8 cellular contexts compared by ENCODE assay signal in the genomic region with DNA sequence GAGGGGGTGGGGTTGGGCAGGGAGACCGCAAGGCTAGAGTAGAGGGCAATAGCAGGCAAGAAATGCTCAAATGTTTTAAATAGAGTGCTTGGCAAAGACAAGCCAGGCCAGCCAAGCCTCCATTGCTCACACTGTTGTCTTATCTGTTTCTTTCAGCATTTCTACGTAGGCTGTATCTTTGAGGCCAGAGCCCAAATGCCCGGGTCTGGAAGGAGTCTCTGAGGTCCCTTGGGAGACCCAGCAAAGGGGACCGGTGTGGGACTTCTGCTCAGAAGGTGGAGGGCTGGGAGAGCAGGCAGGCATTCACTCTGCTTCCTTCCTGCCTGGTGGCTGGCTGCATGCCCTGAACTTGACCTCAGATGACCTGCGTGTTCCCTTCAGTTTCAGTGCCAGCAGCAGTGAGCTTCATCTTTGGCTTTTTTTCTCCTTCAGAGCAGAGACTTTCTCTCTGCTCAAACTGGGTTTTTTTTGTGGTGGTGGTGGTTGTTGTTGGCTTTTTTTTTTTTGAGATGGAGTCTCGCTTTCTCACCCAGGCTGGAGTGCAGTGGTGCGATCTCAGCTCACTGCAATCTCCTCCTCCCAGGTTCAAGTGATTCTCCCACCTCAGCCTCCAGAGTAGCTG. TPM values are rescaled to one million over a fixed set of nuclear protein-coding genes. Genes with fewer than 3 reads are reported as not detected.
DNase-seq lines count a peak whose midpoint lies in the region; ATAC-seq and TF ChIP-seq lines count a peak whose summit lies in the region.

No MANE protein-coding gene starts in this region.

- H3K9me3 ChIP-seq in CD8-positive, alpha-beta T cell (ENCODE audit: low read length), result no peaks in the 10 kb centered on the region

- H3K4me1 Mint-ChIP-seq in CD8-positive, alpha-beta T cell (ENCODE audit: low read depth), result peaks cover 73% of the 10 kb centered on the region
- H3K4me1 Mint-ChIP-seq in central memory CD8-positive, alpha-beta T cell, result peaks cover 33% of the 10 kb centered on the region
- peaks cover 37 to 41% of the 10 kb centered on the region in 2 donors for H3K4me1 Mint-ChIP-seq in natural killer cell treated with Interleukin-12 subunit alpha and Interleukin-12 subunit beta and Interleukin-15 and Interleukin-18, amount 100 ng/mL, for 72 hours (ENCODE audit: low read depth in 2 of 2)

- POLR2A ChIA-PET in CD8-positive, alpha-beta T cell (lab: Charles Lee), result interaction anchor here (0.7 to 3.1 kb wide), 6 partner anchors 15 to 487 kb away, joined by 3 to 24 read pairs (median 6); a partner anchor contains a TSS

- peak overlapping the region; percentile 20 for H3K4me3 ChIP-seq in CD8-positive, alpha-beta T cell (ENCODE audit: low read depth, low read length)

- H3K27me3 ChIP-seq in CD8-positive, alpha-beta T cell (ENCODE audit: insufficient read depth, low read length), result no peaks in the 10 kb centered on the region

- H3K36me3 Mint-ChIP-seq in CD8-positive, alpha-beta T cell, result no peaks in the 10 kb centered on the region
- H3K36me3 Mint-ChIP-seq in central memory CD8-positive, alpha-beta T cell (ENCODE audit: insufficient read depth), result peaks cover 7% of the 10 kb centered on the region
- H3K36me3 Mint-ChIP-seq in natural killer cell treated with Interleukin-12 subunit alpha and Interleukin-12 subunit beta and Interleukin-15 and Interleukin-18, amount 100 ng/mL, for 72 hours, result no peaks in the 10 kb centered on the region

- intact Hi-C loops in CD8-positive, alpha-beta T cell (cut with DNase I, micrococcal nuclease), result loop anchor here in 1 of 2 experiments (1.0 to 2.0 kb wide), 2 partner anchors 8 to 16 kb away; no protein-coding TSS in a partner anchor

- DNase-seq in CD8-positive, alpha-beta T cell, result peak in 6 of 7 experiments; percentile 39 to 79 (median 58)
- DNase-seq in GM19238 (ENCODE audit: insufficient read length, low spot score), result peak; percentile 56
- peak; percentile 70 for DNase-seq in SK-N-DZ (ENCODE audit: low spot score)
- DNase-seq in central memory CD8-positive, alpha-beta T cell (ENCODE audit: low spot score in 2 of 2), result peak in 1 of 2 donors; percentile 49
- peak; percentile 80 for DNase-seq in natural killer cell treated with Interleukin-12 subunit alpha and Interleukin-12 subunit beta and Interleukin-15 and Interleukin-18, amount 100 ng/mL, for 72 hours (ENCODE audit: low spot score)
- no peak for DNase-seq in superior temporal gyrus (ENCODE audit: extremely low spot score)
- DNase-seq in middle frontal gyrus (ENCODE audit: extremely low spot score, low spot score), result no peak

- peaks cover 50% of the 10 kb centered on the region for H3K4me1 ChIP-seq in CD8-positive, alpha-beta T cell (ENCODE audit: insufficient read depth, low read length)

- H3K27ac ChIP-seq in CD8-positive, alpha-beta T cell (ENCODE audit: low read depth, low read length), result peak overlapping the region; percentile 42

- ATAC-seq in CD8-positive, alpha-beta T cell, result peak; percentile 82
- ATAC-seq in HG03342 (IDR thresholded peaks at IDR 0.05; ENCODE audit: unreplicated experiment), result peak; percentile 59
- ATAC-seq in central memory CD8-positive, alpha-beta T cell (replicated peaks; ENCODE audit: extremely low read depth, poor library complexity, severe bottlenecking), result peak; percentile 82
- ATAC-seq in natural killer cell treated with Interleukin-12 subunit alpha and Interleukin-12 subunit beta and Interleukin-15 and Interleukin-18, amount 100 ng/mL, for 72 hours, result peak; percentile 90 to 93

- CTCF ChIA-PET in CD8-positive, alpha-beta T cell (lab: Charles Lee), result interaction anchor here (1.0 to 2.7 kb wide), 4 partner anchors 10 to 19 kb away, joined by 3 to 16 read pairs (median 8); no protein-coding TSS in a partner anchor

- H3K27me3 Mint-ChIP-seq in CD8-positive, alpha-beta T cell (ENCODE audit: low read depth), result no peaks in the 10 kb centered on the region
- no peaks in the 10 kb centered on the region for H3K27me3 Mint-ChIP-seq in central memory CD8-positive, alpha-beta T cell
- H3K27me3 Mint-ChIP-seq in natural killer cell treated with Interleukin-12 subunit alpha and Interleukin-12 subunit beta and Interleukin-15 and Interleukin-18, amount 100 ng/mL, for 72 hours, result no peaks in the 10 kb centered on the region

- TF ChIP-seq CTCF in CD8-positive, alpha-beta T cell (IDR thresholded peaks at IDR 0.05), result no peak

- peak overlapping the region; percentile 73 for H3K4me3 Mint-ChIP-seq in CD8-positive, alpha-beta T cell
- H3K4me3 Mint-ChIP-seq in central memory CD8-positive, alpha-beta T cell, result peak overlapping the region; percentile 69
- peak overlapping the region; percentile 89 for H3K4me3 Mint-ChIP-seq in natural killer cell treated with Interleukin-12 subunit alpha and Interleukin-12 subunit beta and Interleukin-15 and Interleukin-18, amount 100 ng/mL, for 72 hours

- no peaks in the 10 kb centered on the region for H3K9me3 Mint-ChIP-seq in CD8-positive, alpha-beta T cell
- no peaks in the 10 kb centered on the region for H3K9me3 Mint-ChIP-seq in central memory CD8-positive, alpha-beta T cell
- H3K9me3 Mint-ChIP-seq in natural killer cell treated with Interleukin-12 subunit alpha and Interleukin-12 subunit beta and Interleukin-15 and Interleukin-18, amount 100 ng/mL, for 72 hours, result no peaks in the 10 kb centered on the region

- H3K36me3 ChIP-seq in CD8-positive, alpha-beta T cell (ENCODE audit: insufficient read depth, low read length), result no peaks in the 10 kb centered on the region

- H3K27ac Mint-ChIP-seq in CD8-positive, alpha-beta T cell, result peak overlapping the region; percentile 84
- peak overlapping the region; percentile 95 for H3K27ac Mint-ChIP-seq in central memory CD8-positive, alpha-beta T cell (ENCODE audit: low read depth)
- peak overlapping the region; percentile 82 to 85 for H3K27ac Mint-ChIP-seq in natural killer cell treated with Interleukin-12 subunit alpha and Interleukin-12 subunit beta and Interleukin-15 and Interleukin-18, amount 100 ng/mL, for 72 hours

RNA-seq across cellular contexts. Expression of a gene that starts 13.7 kb away (rescaled TPM):
- 10 to 100 TPM; 25.4 to 26.2 TPM for total RNA-seq in CD8-positive, alpha-beta T cell
- polyA plus RNA-seq in SK-N-DZ (2014; cell fraction: cytosol; rRNA removed), result 7.4 and 8.5 TPM in 2 replicates
- polyA plus RNA-seq in SK-N-DZ (2014; cell fraction: nucleus; rRNA removed), result 6.7 and 12.0 TPM in 2 replicates
- total RNA-seq in natural killer cell treated with Interleukin-12 subunit alpha and Interleukin-12 subunit beta and Interleukin-15 and Interleukin-18, amount 100 ng/mL, for 72 hours, result 10 to 100 TPM; 29.3 to 70.3 TPM

RNA-seq across cellular contexts. Expression of a gene that starts 44.3 kb away (rescaled TPM):
- 10 to 100 TPM; 29.0 to 31.8 TPM for total RNA-seq in CD8-positive, alpha-beta T cell
- polyA plus RNA-seq in SK-N-DZ (2014; cell fraction: cytosol; rRNA removed), result 145 and 154 TPM in 2 replicates
- 97.8 and 110 TPM in 2 replicates for polyA plus RNA-seq in SK-N-DZ (2014; cell fraction: nucleus; rRNA removed)
- total RNA-seq in natural killer cell treated with Interleukin-12 subunit alpha and Interleukin-12 subunit beta and Interleukin-15 and Interleukin-18, amount 100 ng/mL, for 72 hours, result 10 to 100 TPM; 87.1 to 92.6 TPM

Comparison
In these comparisons a context has a peak if more than half of its experiments do, and no peak if none do; other contexts are left out.
1. DNase-seq: peak in CD8-positive, alpha-beta T cell (6 of 7), GM19238 (single experiment), SK-N-DZ (single experiment) and natural killer cell treated with Interleukin-12 subunit alpha and Interleukin-12 subunit beta and Interleukin-15 and Interleukin-18, amount 100 ng/mL, for 72 hours (single experiment); none in superior temporal gyrus (single experiment) and middle frontal gyrus (single experiment).
2. Peak in every context shown above with its lines, with median percentiles within 50 percentile points of each other: ATAC-seq, H3K27ac Mint-ChIP-seq and H3K4me3 Mint-ChIP-seq.